Comparison of ENCODE assay signal across 19 cellular contexts in genomic region chr6:130520801-130521200, GRCh38.
"Had no signal": no experiment of that assay in that cellular context is flagged by ENCODE, and none has a peak within 500 bp of the region (broad histone marks: within the 10 kb centered on the region; RNA-seq: fewer than 3 reads in every experiment).

No MANE protein-coding gene starts in this region.

- H3K4me2 ChIP-seq: hepatocyte, neural progenitor cell had no signal

- H3K36me3 Mint-ChIP-seq: neural progenitor cell; stimulated activated memory B cell treated with anti-CD40 and anti-IgM and Interleukin-4, amounts not matched to agents 10 μg/mL and 1 μg/mL and 100 μg/mL, for 72 hours had no signal

- ATAC-seq: activated CD8-positive, alpha-beta memory T cell treated with anti-CD3 and anti-CD28 coated beads, Interleukin-2, amount 10 ng/mL, durations not matched to agents 7 days and 5 days; foreskin keratinocyte; mucosa of descending colon; naive thymus-derived CD4-positive, alpha-beta T cell; stimulated activated memory B cell treated with anti-CD40 and anti-IgM and Interleukin-4, amounts not matched to agents 10 μg/mL and 1 μg/mL and 100 μg/mL, for 72 hours; upper lobe of right lung had no signal

- H3K4me3 Mint-ChIP-seq: activated CD8-positive, alpha-beta memory T cell treated with anti-CD3 and anti-CD28 coated beads, Interleukin-2, amount 10 ng/mL, durations not matched to agents 7 days and 5 days; memory B cell; neural progenitor cell; stimulated activated memory B cell treated with anti-CD40 and anti-IgM and Interleukin-4, amounts not matched to agents 10 μg/mL and 1 μg/mL and 100 μg/mL, for 72 hours had no signal

- H3K27me3 ChIP-seq: cardiac muscle cell, foreskin keratinocyte, hepatocyte, neural progenitor cell, right atrium auricular region, upper lobe of right lung had no signal

- DNase-seq: activated CD4-positive, alpha-beta T cell treated with anti-CD3 and anti-CD28 coated beads for 1 hour; activated CD4-positive, alpha-beta T cell treated with anti-CD3 and anti-CD28 coated beads, Interleukin-2, amount 50 U/mL, for 4 hours; activated CD8-positive, alpha-beta memory T cell treated with anti-CD3 and anti-CD28 coated beads, Interleukin-2, amount 10 ng/mL, durations not matched to agents 7 days and 5 days; activated naive CD4-positive, alpha-beta T cell; amniotic stem cell; mucosa of descending colon; naive thymus-derived CD4-positive, alpha-beta T cell; small intestine; stimulated activated CD4-positive, alpha-beta T cell treated with anti-CD3 and anti-CD28 coated beads, Interleukin-4, amount 100 ng/mL, for 24 hours; upper lobe of right lung; WERI-Rb-1 had no signal

- H3K4me3 ChIP-seq: cardiac muscle cell, hepatocyte, mucosa of descending colon, neural progenitor cell, prostate gland, right atrium auricular region, upper lobe of right lung had no signal

- H3K9ac ChIP-seq: neural progenitor cell had no signal

- H3K27ac Mint-ChIP-seq: activated CD8-positive, alpha-beta memory T cell treated with anti-CD3 and anti-CD28 coated beads, Interleukin-2, amount 10 ng/mL, durations not matched to agents 7 days and 5 days; memory B cell; neural progenitor cell; stimulated activated memory B cell treated with anti-CD40 and anti-IgM and Interleukin-4, amounts not matched to agents 10 μg/mL and 1 μg/mL and 100 μg/mL, for 72 hours had no signal

- H3K36me3 ChIP-seq: cardiac muscle cell, neural progenitor cell, prostate gland, right atrium auricular region, upper lobe of right lung, WERI-Rb-1 had no signal

- H3K27ac ChIP-seq: cardiac muscle cell, foreskin keratinocyte, hepatocyte, neural progenitor cell, prostate gland, right atrium auricular region, upper lobe of right lung, WERI-Rb-1 had no signal

- H3K4me1 Mint-ChIP-seq: neural progenitor cell had no signal

- H3K4me1 ChIP-seq: neural progenitor cell, prostate gland, right atrium auricular region, upper lobe of right lung had no signal

- H3K27me3 Mint-ChIP-seq: activated CD8-positive, alpha-beta memory T cell treated with anti-CD3 and anti-CD28 coated beads, Interleukin-2, amount 10 ng/mL, durations not matched to agents 7 days and 5 days; memory B cell; naive thymus-derived CD4-positive, alpha-beta T cell; stimulated activated memory B cell treated with anti-CD40 and anti-IgM and Interleukin-4, amounts not matched to agents 10 μg/mL and 1 μg/mL and 100 μg/mL, for 72 hours had no signal

- H3K9me3 ChIP-seq: mucosa of descending colon, prostate gland, right atrium auricular region, upper lobe of right lung had no signal

- H2AFZ ChIP-seq: hepatocyte, neural progenitor cell had no signal

- H3K9me3 Mint-ChIP-seq: neural progenitor cell had no signal

- H3K79me2 ChIP-seq: hepatocyte had no signal
